8 cellular contexts compared by ENCODE assay signal in the genomic region with DNA sequence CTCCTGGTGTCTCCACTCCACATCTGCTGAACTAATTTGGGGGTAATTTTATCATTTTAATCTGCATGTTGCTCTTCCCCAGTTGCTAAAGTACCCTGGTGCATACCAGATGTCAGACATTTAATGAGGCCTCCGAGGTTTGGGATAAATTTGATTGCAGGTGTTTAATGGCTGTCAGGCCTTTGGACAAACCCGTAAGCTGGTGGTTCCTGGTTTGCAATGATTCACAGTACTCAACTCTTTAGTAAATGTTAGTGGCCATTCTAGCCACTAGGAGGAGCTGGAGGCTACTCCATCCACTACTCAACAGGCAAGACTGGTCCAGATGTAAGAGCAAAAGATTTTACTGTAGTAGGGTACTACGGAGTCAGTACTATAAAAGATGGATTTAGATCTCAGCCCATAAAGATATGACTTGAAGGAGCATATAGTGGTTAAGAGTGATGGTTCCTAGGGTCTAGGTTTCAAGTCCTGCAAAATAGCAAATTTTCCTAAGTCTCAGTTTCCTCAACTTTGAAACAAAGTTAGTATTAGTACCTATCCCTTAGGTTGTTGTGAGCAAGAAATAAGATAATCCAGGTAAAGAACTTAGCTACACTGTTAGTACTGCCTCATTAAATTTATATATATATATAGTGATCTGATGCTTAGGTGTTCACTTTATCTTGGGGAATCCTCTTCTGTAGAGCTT.
DNase-seq lines count a peak whose midpoint lies in the region; TF ChIP-seq lines count a peak whose summit lies in the region.

No MANE protein-coding gene starts in this region.

- H3K79me2 ChIP-seq in MM.1S (ENCODE audit: low read length): no peaks in the 10 kb centered on the region

- H3K27ac Mint-ChIP-seq in HFFc6: no peak overlapping the region

- intact Hi-C loops in cardiac septum (cut with DNase I): loop anchor here (10.0 kb wide), 2 partner anchors 690 to 910 kb away; no protein-coding TSS in a partner anchor

- no peaks in the 10 kb centered on the region for H4K20me1 ChIP-seq in MM.1S (ENCODE audit: insufficient read depth, low read length)

- no peaks in the 10 kb centered on the region for H3F3A ChIP-seq in MM.1S (ENCODE audit: insufficient read depth, low read length)

- no peaks in the 10 kb centered on the region for H3K9me3 Mint-ChIP-seq in HFFc6

- no peaks in the 10 kb centered on the region for H3K36me3 Mint-ChIP-seq in HFFc6 (ENCODE audit: low read depth)

- H3K9me3 ChIP-seq in cardiac muscle cell (ENCODE audit: low read depth): no peaks in the 10 kb centered on the region
- no peaks in the 10 kb centered on the region for H3K9me3 ChIP-seq in MM.1S (replicated peaks; ENCODE audit: insufficient read depth, low read length)

- H2AFZ ChIP-seq in MM.1S (ENCODE audit: low read length): 0 out of 2 replicates have a peak overlapping the region, but pooled peaks have one; percentile 19

- H3K4me1 ChIP-seq in cardiac muscle cell (ENCODE audit: low read depth) (no peaks in the 10 kb centered on the region), MM.1S (ENCODE audit: low read length) (no peaks in the 10 kb centered on the region)

- H3K9ac ChIP-seq in MM.1S (ENCODE audit: low read length): no peak overlapping the region

- H3K36me3 ChIP-seq in cardiac muscle cell (no peaks in the 10 kb centered on the region), MM.1S (replicated peaks; ENCODE audit: insufficient read depth, low read length) (no peaks in the 10 kb centered on the region)

- H3K4me3 Mint-ChIP-seq in HFFc6: no peak overlapping the region

- H3K9me2 ChIP-seq in MM.1S (replicated peaks; ENCODE audit: insufficient read depth, low read length): no peaks in the 10 kb centered on the region

- H3K4me3 ChIP-seq in cardiac muscle cell: no peak overlapping the region
- H3K4me3 ChIP-seq in MM.1S (ENCODE audit: low read length): no peak overlapping the region

- peaks cover 12% of the 10 kb centered on the region for H3K4me1 Mint-ChIP-seq in HFFc6 (ENCODE audit: low read depth)

- peak; percentile 75 to 80 for DNase-seq in cardiac muscle cell (ENCODE audit: low read depth in 1 of 2, low spot score in 1 of 2)
- DNase-seq in cardiac septum (ENCODE audit: low spot score): no peak
- peak; percentile 72 for DNase-seq in HFFc6
- peak; percentile 52 for DNase-seq in MM.1S
- peak; percentile 58 for DNase-seq in SW480 (ENCODE audit: low spot score)
- DNase-seq in astrocyte of the hippocampus (ENCODE audit: low read depth, low spot score): peak; percentile 82
- peak; percentile 76 for DNase-seq in iPS-NIHi7 (ENCODE audit: extremely low spot score)
- peak; percentile 19 to 35 for DNase-seq in stimulated activated CD4-positive, alpha-beta T cell treated with anti-CD3 and anti-CD28 coated beads, Interleukin-2, amount 100 ng/mL, for 24 hours

- no peaks in the 10 kb centered on the region for H3K27me3 ChIP-seq in cardiac muscle cell
- H3K27me3 ChIP-seq in MM.1S (replicated peaks; ENCODE audit: insufficient read depth, low read length): no peaks in the 10 kb centered on the region

- H3K27ac ChIP-seq in cardiac muscle cell (no peak overlapping the region), MM.1S (ENCODE audit: low read length) (no peak overlapping the region)

- H3K4me2 ChIP-seq in MM.1S (ENCODE audit: low read depth, low read length): no peak overlapping the region

- peak; percentile 82 for TF ChIP-seq CTCF in cardiac muscle cell (IDR thresholded peaks at IDR 0.05; ENCODE audit: low read depth, low read length)
- TF ChIP-seq CTCF in HFFc6 (IDR thresholded peaks at IDR 0.05): peak; percentile 91
- TF ChIP-seq CTCF in MM.1S (IDR thresholded peaks at IDR 0.05; ENCODE audit: low read length): peak; percentile 58

- peaks cover 8% of the 10 kb centered on the region for H3K27me3 Mint-ChIP-seq in HFFc6 (ENCODE audit: insufficient read depth)
